ENCODE assay signal across 19 cellular contexts in the genomic region with DNA sequence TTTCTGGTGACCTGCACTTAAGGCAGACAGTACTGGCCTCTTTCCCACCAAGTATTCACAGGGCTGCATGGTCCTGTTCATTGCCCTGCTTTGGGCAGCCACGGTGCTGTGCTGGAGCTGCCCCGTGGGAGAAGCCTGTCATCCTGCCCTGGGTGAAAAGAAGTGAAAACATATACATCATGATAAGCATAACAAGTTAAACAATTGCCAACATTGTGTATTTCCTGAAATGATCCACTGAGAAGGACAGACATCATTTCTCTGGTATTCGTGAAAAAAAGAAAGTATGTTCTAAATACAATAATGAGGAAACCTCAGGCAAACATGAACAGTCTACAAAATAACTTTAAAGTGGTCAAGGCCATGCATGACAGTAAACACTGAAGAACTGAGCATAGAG.
"Had no signal": no experiment of that assay in that cellular context is flagged by ENCODE, and none has a peak within 500 bp of the region (broad histone marks: within the 10 kb centered on the region; RNA-seq: fewer than 3 reads in every experiment).

No MANE protein-coding gene starts in this region.

- H3K79me2 ChIP-seq: parathyroid adenoma had no signal

- H3K4me1 ChIP-seq: gastrocnemius medialis, parathyroid adenoma, prostate gland, right lobe of liver, upper lobe of left lung, uterus had no signal

- H3K27ac Mint-ChIP-seq: dendritic cell treated with granulocyte-macrophage colony-stimulating factor and Interleukin-4, amounts not matched to agents 40 ng/mL and 50 ng/mL, for 4 days; natural killer cell; stimulated activated memory B cell treated with anti-CD40 and anti-IgM and Interleukin-4, amounts not matched to agents 10 μg/mL and 1 μg/mL and 100 μg/mL, for 72 hours; stimulated activated naive CD8-positive, alpha-beta T cell treated with anti-CD3 and anti-CD28 coated beads, Interleukin-15, Interleukin-2, amounts not matched to agents 100 ng/mL and 50 ng/mL, for 24 hours had no signal

- H3K4me3 ChIP-seq: gastrocnemius medialis, mucosa of descending colon, prostate gland, right lobe of liver, tibial artery, upper lobe of left lung, uterus had no signal

- H3K4me3 Mint-ChIP-seq: dendritic cell treated with granulocyte-macrophage colony-stimulating factor and Interleukin-4, amounts not matched to agents 40 ng/mL and 50 ng/mL, for 4 days; natural killer cell; stimulated activated memory B cell treated with anti-CD40 and anti-IgM and Interleukin-4, amounts not matched to agents 10 μg/mL and 1 μg/mL and 100 μg/mL, for 72 hours; stimulated activated naive CD8-positive, alpha-beta T cell treated with anti-CD3 and anti-CD28 coated beads, Interleukin-15, Interleukin-2, amounts not matched to agents 100 ng/mL and 50 ng/mL, for 24 hours had no signal

- H3K36me3 Mint-ChIP-seq: natural killer cell; stimulated activated memory B cell treated with anti-CD40 and anti-IgM and Interleukin-4, amounts not matched to agents 10 μg/mL and 1 μg/mL and 100 μg/mL, for 72 hours had no signal

- H3K36me3 ChIP-seq: gastrocnemius medialis, prostate gland, right lobe of liver, tibial artery, upper lobe of left lung, uterus had no signal

- H3K27ac ChIP-seq: gastrocnemius medialis, parathyroid adenoma, prostate gland, right lobe of liver, tibial artery, upper lobe of left lung, uterus had no signal

- DNase-seq: glutamatergic neuron; islet precursor cell; mammary epithelial cell; mucosa of descending colon; natural killer cell; occipital lobe; retina; right lobe of liver; stimulated activated CD4-positive, alpha-beta T cell treated with anti-CD3 and anti-CD28 coated beads, Interleukin-4, amount 100 ng/mL, for 1 hour; stimulated activated CD8-positive, alpha-beta memory T cell treated with anti-CD3 and anti-CD28 coated beads, Interleukin-4, amount 100 ng/mL, for 48 hours; tibial artery; uterus had no signal

- H3K9me3 Mint-ChIP-seq: dendritic cell treated with granulocyte-macrophage colony-stimulating factor and Interleukin-4, amounts not matched to agents 40 ng/mL and 50 ng/mL, for 4 days; natural killer cell; stimulated activated naive CD8-positive, alpha-beta T cell treated with anti-CD3 and anti-CD28 coated beads, Interleukin-15, Interleukin-2, amounts not matched to agents 100 ng/mL and 50 ng/mL, for 24 hours had no signal

- H3K27me3 Mint-ChIP-seq: dendritic cell treated with granulocyte-macrophage colony-stimulating factor and Interleukin-4, amounts not matched to agents 40 ng/mL and 50 ng/mL, for 4 days; stimulated activated memory B cell treated with anti-CD40 and anti-IgM and Interleukin-4, amounts not matched to agents 10 μg/mL and 1 μg/mL and 100 μg/mL, for 72 hours; stimulated activated naive CD8-positive, alpha-beta T cell treated with anti-CD3 and anti-CD28 coated beads, Interleukin-15, Interleukin-2, amounts not matched to agents 100 ng/mL and 50 ng/mL, for 24 hours had no signal

- H3K9me3 ChIP-seq: gastrocnemius medialis, mucosa of descending colon, prostate gland, right lobe of liver, tibial artery, upper lobe of left lung, uterus had no signal

- H3K4me1 Mint-ChIP-seq: natural killer cell; stimulated activated memory B cell treated with anti-CD40 and anti-IgM and Interleukin-4, amounts not matched to agents 10 μg/mL and 1 μg/mL and 100 μg/mL, for 72 hours had no signal

- H3K9ac ChIP-seq: parathyroid adenoma had no signal

- H3K27me3 ChIP-seq: gastrocnemius medialis, right lobe of liver, tibial artery, upper lobe of left lung, uterus had no signal

- H2AFZ ChIP-seq: parathyroid adenoma had no signal
